9 cellular contexts compared by ENCODE assay signal in genomic region chr4:120843840-120844527, GRCh38.
DNase-seq lines count a peak whose midpoint lies in the region; ATAC-seq, FAIRE-seq and TF ChIP-seq lines count a peak whose summit lies in the region.
"Had no signal": no experiment of that assay in that cellular context is flagged by ENCODE, and none has a peak within 500 bp of the region (broad histone marks: within the 10 kb centered on the region; RNA-seq: fewer than 3 reads in every experiment).

No MANE protein-coding gene starts in this region.

- no peak overlapping the region for H4K91ac ChIP-seq in H1 (replicated peaks; ENCODE audit: insufficient read length, low read length)

- H3K4me2 ChIP-seq in Loucy (ENCODE audit: low read depth, low read length, poor library complexity, severe bottlenecking): no peak overlapping the region
- no peak overlapping the region for H3K4me2 ChIP-seq in H1 (ENCODE audit: insufficient read depth in 1 of 2, low read depth in 2 of 2, low read length in 2 of 2)

- no peak for TF ChIP-seq EP300 in H1 (IDR thresholded peaks at IDR 0.05; ENCODE audit: borderline replicate concordance in 1 of 2, low read depth in 2 of 2, low read length in 2 of 2)

- H2BK120ac ChIP-seq in H1 (replicated peaks; ENCODE audit: low read depth, low read length): no peak overlapping the region

- H3K23ac ChIP-seq in H1 (ENCODE audit: insufficient read length): no peak overlapping the region

- H3K9me2 ChIP-seq in Loucy (replicated peaks; ENCODE audit: low read depth, low read length): no peaks in the 10 kb centered on the region

- intact Hi-C loops in activated CD4-positive, alpha-beta T cell treated with anti-CD3 and anti-CD28 coated beads for 36 hours (cut with DNase I, micrococcal nuclease): loop anchor here in 1 of 2 experiments (10.0 kb wide), 1 partner anchor 201 kb away; no protein-coding TSS in a partner anchor

- no peak overlapping the region for H2BK20ac ChIP-seq in H1 (ENCODE audit: low read length)

- no peaks in the 10 kb centered on the region for H3K27me3 ChIP-seq in Loucy (ENCODE audit: insufficient read depth, low read length, poor library complexity, severe bottlenecking)
- H3K27me3 ChIP-seq in H1 (replicated peaks in 1 of 4; ENCODE audit: control insufficient read depth in 3 of 4, extremely low read depth in 1 of 4, insufficient read depth in 3 of 4, low read length in 3 of 4): no peaks in the 10 kb centered on the region

- DNase-seq in activated CD4-positive, alpha-beta T cell treated with anti-CD3 and anti-CD28 coated beads for 36 hours: peak; percentile 39
- DNase-seq in activated CD4-positive, alpha-beta T cell treated with anti-CD3 and anti-CD28 coated beads, Interleukin-2, amount 10 ng/mL, durations not matched to agents 7 days and 5 days: no peak
- DNase-seq in H1 (ENCODE audit: low read depth in 1 of 2, low spot score in 2 of 2) (peak; percentile 13 to 61), progenitor cell of endocrine pancreas (ENCODE audit: low spot score, unreplicated experiment) (no peak), left lobe of liver (ENCODE audit: low spot score) (no peak), H4 (ENCODE audit: low spot score) (no peak)
- DNase-seq in effector memory CD8-positive, alpha-beta T cell: no peak
- DNase-seq: CD8-positive, alpha-beta T cell had no signal

- H4K5ac ChIP-seq in H1 (ENCODE audit: insufficient read length, low read depth, low read length): no peak overlapping the region

- no peak overlapping the region for H2BK5ac ChIP-seq in H1 (ENCODE audit: low read depth, low read length)

- CTCF ChIA-PET in activated CD4-positive, alpha-beta T cell treated with anti-CD3 and anti-CD28 coated beads for 36 hours (lab: Charles Lee): interaction anchor here (0.8 to 1.5 kb wide), 3 partner anchors 9 to 24 kb away, joined by 3 to 5 read pairs (median 4); no protein-coding TSS in a partner anchor
- CTCF ChIA-PET in activated CD4-positive, alpha-beta T cell treated with anti-CD3 and anti-CD28 coated beads, Interleukin-2, amount 10 ng/mL, durations not matched to agents 7 days and 5 days (lab: Charles Lee): interaction anchor here (1.1 kb wide), 1 partner anchor 267 kb away, joined by 3 read pairs; no protein-coding TSS in a partner anchor
- CTCF ChIA-PET in H1 (lab: Charles Lee; ENCODE audit: partially characterized antibody): interaction anchor here (0.5 to 3.2 kb wide), 49 partner anchors 9 to 689 kb away, joined by 3 to 20 read pairs (median 4); partner anchors contain the start of gene PRDM5

- H2BK15ac ChIP-seq in H1 (ENCODE audit: low read length): no peak overlapping the region

- no peak overlapping the region for H3K18ac ChIP-seq in H1 (ENCODE audit: extremely low read depth, low read length)

- no peak for TF ChIP-seq POLR2A in H1 (IDR thresholded peaks at IDR 0.05; ENCODE audit: control extremely low read depth in 1 of 2, low read depth in 2 of 2, low read length in 2 of 2)

- no peak overlapping the region for H3K27ac ChIP-seq in H1 (ENCODE audit: low read depth, low read length)

- H3K36me3 ChIP-seq in Loucy (ENCODE audit: insufficient read depth, low read length) (no peaks in the 10 kb centered on the region), H1 (ENCODE audit: control insufficient read depth in 2 of 4, insufficient read depth in 4 of 4, low read length in 3 of 4) (no peaks in the 10 kb centered on the region)

- peaks cover 3% of the 10 kb centered on the region; the same call in 1 of the 2 replicates for H3K9me3 ChIP-seq in Loucy (ENCODE audit: insufficient read depth, low read depth, low read length)
- no peaks in the 10 kb centered on the region for H3K9me3 ChIP-seq in H1 (ENCODE audit: insufficient read depth in 2 of 2, low read depth in 1 of 2, low read length in 1 of 2)

- H3K56ac ChIP-seq in H1 (replicated peaks; ENCODE audit: insufficient read length, low read depth, low read length): no peak overlapping the region

- H3K4me3 ChIP-seq in Loucy (ENCODE audit: low read length, poor library complexity, severe bottlenecking) (no peak overlapping the region), H1 (ENCODE audit: extremely low read depth in 1 of 4, insufficient read depth in 2 of 4, low read depth in 3 of 4, low read length in 4 of 4) (no peak overlapping the region)

- peak; percentile 59 to 68; a peak in 3 of 4 replicates for TF ChIP-seq RAD21 in H1 (IDR thresholded peaks at IDR 0.05 in 1 of 2, conservative IDR thresholded peaks at IDR 0.05 in 1 of 2; ENCODE audit: low read depth in 2 of 2, low read length in 2 of 2)

- H4K8ac ChIP-seq in H1 (ENCODE audit: extremely low read depth, insufficient read depth, low read length): no peak overlapping the region

- no peak overlapping the region for H2BK12ac ChIP-seq in H1 (ENCODE audit: low read depth, low read length)

- H3K23me2 ChIP-seq in H1 (ENCODE audit: low read depth, low read length): no peaks in the 10 kb centered on the region

- H4K20me1 ChIP-seq in Loucy (ENCODE audit: insufficient read depth, low read length, poor library complexity, severe bottlenecking) (no peaks in the 10 kb centered on the region), H1 (replicated peaks in 1 of 2; ENCODE audit: control insufficient read depth in 1 of 2, insufficient read depth in 2 of 2, low read length in 2 of 2) (peaks cover 0 to 4% of the 10 kb centered on the region in 2 experiments)

- H2AFZ ChIP-seq in Loucy (ENCODE audit: low read length): no peak overlapping the region
- no peak overlapping the region for H2AFZ ChIP-seq in H1 (ENCODE audit: low read length)

- no peak overlapping the region for H2AK5ac ChIP-seq in H1 (ENCODE audit: low read depth, low read length)

- no peak overlapping the region for H3K9ac ChIP-seq in Loucy (ENCODE audit: low read depth, low read length, poor library complexity, severe bottlenecking)
- H3K9ac ChIP-seq in H1 (replicated peaks in 1 of 4; ENCODE audit: extremely low read depth in 1 of 4, low read depth in 3 of 4, low read length in 3 of 4): no peak overlapping the region

- H3K9me3 Mint-ChIP-seq in activated CD4-positive, alpha-beta T cell treated with anti-CD3 and anti-CD28 coated beads for 36 hours (ENCODE audit: low read depth): no peaks in the 10 kb centered on the region
- no peaks in the 10 kb centered on the region for H3K9me3 Mint-ChIP-seq in activated CD4-positive, alpha-beta T cell treated with anti-CD3 and anti-CD28 coated beads, Interleukin-2, amount 10 ng/mL, durations not matched to agents 7 days and 5 days
- no peaks in the 10 kb centered on the region for H3K9me3 Mint-ChIP-seq in progenitor cell of endocrine pancreas (ENCODE audit: low read depth)
- H3K9me3 Mint-ChIP-seq in effector memory CD8-positive, alpha-beta T cell: no peaks in the 10 kb centered on the region
- H3K9me3 Mint-ChIP-seq: CD8-positive, alpha-beta T cell had no signal

- H3K79me2 ChIP-seq in Loucy (ENCODE audit: insufficient read depth, low read length): no peaks in the 10 kb centered on the region
- no peaks in the 10 kb centered on the region for H3K79me2 ChIP-seq in H1 (ENCODE audit: control insufficient read depth in 1 of 2, insufficient read depth in 2 of 2, low read length in 2 of 2)

- no peak overlapping the region for H3K4ac ChIP-seq in H1 (replicated peaks; ENCODE audit: insufficient read length, low read depth, low read length)

- H3K27me3 Mint-ChIP-seq in activated CD4-positive, alpha-beta T cell treated with anti-CD3 and anti-CD28 coated beads for 36 hours: peaks cover 3% of the 10 kb centered on the region
- no peaks in the 10 kb centered on the region for H3K27me3 Mint-ChIP-seq in activated CD4-positive, alpha-beta T cell treated with anti-CD3 and anti-CD28 coated beads, Interleukin-2, amount 10 ng/mL, durations not matched to agents 7 days and 5 days
- no peaks in the 10 kb centered on the region for H3K27me3 Mint-ChIP-seq in progenitor cell of endocrine pancreas
- peaks cover 0 to under 1% of the 10 kb centered on the region in 2 donors for H3K27me3 Mint-ChIP-seq in effector memory CD8-positive, alpha-beta T cell

- H3K79me1 ChIP-seq in H1 (ENCODE audit: low read depth, low read length): no peaks in the 10 kb centered on the region

- H3K4me1 ChIP-seq in Loucy (ENCODE audit: insufficient read depth, low read length, poor library complexity, severe bottlenecking) (no peaks in the 10 kb centered on the region), H1 (replicated peaks in 1 of 4; ENCODE audit: control insufficient read depth in 3 of 4, insufficient read depth in 4 of 4, low read length in 3 of 4) (no peaks in the 10 kb centered on the region)

- no peak for FAIRE-seq in H1 (lab: Jason Lieb, UNC)

- H3K36me3 Mint-ChIP-seq in activated CD4-positive, alpha-beta T cell treated with anti-CD3 and anti-CD28 coated beads for 36 hours (ENCODE audit: low read depth): no peaks in the 10 kb centered on the region
- H3K36me3 Mint-ChIP-seq in activated CD4-positive, alpha-beta T cell treated with anti-CD3 and anti-CD28 coated beads, Interleukin-2, amount 10 ng/mL, durations not matched to agents 7 days and 5 days (ENCODE audit: low read depth): no peaks in the 10 kb centered on the region
- no peaks in the 10 kb centered on the region for H3K36me3 Mint-ChIP-seq in progenitor cell of endocrine pancreas (ENCODE audit: insufficient read depth)
- no peaks in the 10 kb centered on the region for H3K36me3 Mint-ChIP-seq in effector memory CD8-positive, alpha-beta T cell (ENCODE audit: insufficient read depth)
- H3K36me3 Mint-ChIP-seq: CD8-positive, alpha-beta T cell had no signal

- H3K14ac ChIP-seq in H1 (ENCODE audit: insufficient read length): no peak overlapping the region

- WGBS in H1 (ENCODE audit: extremely low coverage in 1 of 2, insufficient coverage in 1 of 2, insufficient read length in 1 of 2, insufficient replicate concordance in 2 of 2, low coverage in 1 of 2, low lambda C conversion rate in 2 of 2, missing lambda C conversion rate in 1 of 2), 2 experiments: 79% methylated on average over 7 of the region's 7 CpGs; no CpG with 5 or more reads in 1 of the 2 experiments

- TF ChIP-seq CTCF in Loucy (conservative IDR thresholded peaks at IDR 0.05; ENCODE audit: low read length) (peak; percentile 35; the same call in 1 of the 2 replicates), H1 (IDR thresholded peaks at IDR 0.05; ENCODE audit: control extremely low read depth in 1 of 3, insufficient read depth in 1 of 3, low read depth in 1 of 3, low read length in 3 of 3) (peak; percentile 67 to 81 (median 78)), progenitor cell of endocrine pancreas (IDR thresholded peaks at IDR 0.05; ENCODE audit: unreplicated experiment) (peak; percentile 53)

- no peak for ATAC-seq in activated CD4-positive, alpha-beta T cell treated with anti-CD3 and anti-CD28 coated beads for 36 hours
- ATAC-seq in left lobe of liver: no peak
- no peak for ATAC-seq in effector memory CD8-positive, alpha-beta T cell (replicated peaks)
- ATAC-seq: CD8-positive, alpha-beta T cell had no signal

- no peaks in the 10 kb centered on the region for H3F3A ChIP-seq in Loucy (ENCODE audit: low read depth)

- POLR2A ChIA-PET in activated CD4-positive, alpha-beta T cell treated with anti-CD3 and anti-CD28 coated beads for 36 hours (lab: Charles Lee): no interaction called here
- POLR2A ChIA-PET in activated CD4-positive, alpha-beta T cell treated with anti-CD3 and anti-CD28 coated beads, Interleukin-2, amount 10 ng/mL, durations not matched to agents 7 days and 5 days (lab: Charles Lee): no interaction called here
- POLR2A ChIA-PET in H1 (lab: Charles Lee; ENCODE audit: partially characterized antibody): interaction anchor here (1.1 kb wide), 1 partner anchor 8 kb away, joined by 4 read pairs; no protein-coding TSS in a partner anchor

- no peak overlapping the region for H3K27ac Mint-ChIP-seq in activated CD4-positive, alpha-beta T cell treated with anti-CD3 and anti-CD28 coated beads for 36 hours
- no peak overlapping the region for H3K27ac Mint-ChIP-seq in activated CD4-positive, alpha-beta T cell treated with anti-CD3 and anti-CD28 coated beads, Interleukin-2, amount 10 ng/mL, durations not matched to agents 7 days and 5 days
- H3K27ac Mint-ChIP-seq in progenitor cell of endocrine pancreas: no peak overlapping the region
- no peak overlapping the region for H3K27ac Mint-ChIP-seq in effector memory CD8-positive, alpha-beta T cell
- H3K27ac Mint-ChIP-seq: CD8-positive, alpha-beta T cell had no signal

- H3K4me1 Mint-ChIP-seq in activated CD4-positive, alpha-beta T cell treated with anti-CD3 and anti-CD28 coated beads for 36 hours: peaks cover 20% of the 10 kb centered on the region
- peaks cover 7% of the 10 kb centered on the region for H3K4me1 Mint-ChIP-seq in activated CD4-positive, alpha-beta T cell treated with anti-CD3 and anti-CD28 coated beads, Interleukin-2, amount 10 ng/mL, durations not matched to agents 7 days and 5 days
- peaks cover 11% of the 10 kb centered on the region for H3K4me1 Mint-ChIP-seq in progenitor cell of endocrine pancreas (ENCODE audit: low read depth)
- H3K4me1 Mint-ChIP-seq in effector memory CD8-positive, alpha-beta T cell (ENCODE audit: low read depth in 2 of 2): peaks cover 4 to 11% of the 10 kb centered on the region in 2 donors

- H3K4me3 Mint-ChIP-seq in activated CD4-positive, alpha-beta T cell treated with anti-CD3 and anti-CD28 coated beads for 36 hours: no peak overlapping the region
- no peak overlapping the region for H3K4me3 Mint-ChIP-seq in activated CD4-positive, alpha-beta T cell treated with anti-CD3 and anti-CD28 coated beads, Interleukin-2, amount 10 ng/mL, durations not matched to agents 7 days and 5 days
- no peak overlapping the region for H3K4me3 Mint-ChIP-seq in progenitor cell of endocrine pancreas (ENCODE audit: low read depth)
- no peak overlapping the region for H3K4me3 Mint-ChIP-seq in effector memory CD8-positive, alpha-beta T cell
- H3K4me3 Mint-ChIP-seq: CD8-positive, alpha-beta T cell had no signal

Comparison
In these comparisons a context has a peak if more than half of its experiments do, and no peak if none do; other contexts are left out.
1. DNase-seq: peak in activated CD4-positive, alpha-beta T cell treated with anti-CD3 and anti-CD28 coated beads for 36 hours (single experiment) and H1 (2 of 2); none in activated CD4-positive, alpha-beta T cell treated with anti-CD3 and anti-CD28 coated beads, Interleukin-2, amount 10 ng/mL, durations not matched to agents 7 days and 5 days (single experiment), progenitor cell of endocrine pancreas (single experiment), left lobe of liver (single experiment), H4 (single experiment) and effector memory CD8-positive, alpha-beta T cell (0 of 3).
2. Peak in every context shown above with its lines, with median percentiles within 50 percentile points of each other: CTCF ChIP-seq.